13 cellular contexts compared by ENCODE assay signal in the genomic region with DNA sequence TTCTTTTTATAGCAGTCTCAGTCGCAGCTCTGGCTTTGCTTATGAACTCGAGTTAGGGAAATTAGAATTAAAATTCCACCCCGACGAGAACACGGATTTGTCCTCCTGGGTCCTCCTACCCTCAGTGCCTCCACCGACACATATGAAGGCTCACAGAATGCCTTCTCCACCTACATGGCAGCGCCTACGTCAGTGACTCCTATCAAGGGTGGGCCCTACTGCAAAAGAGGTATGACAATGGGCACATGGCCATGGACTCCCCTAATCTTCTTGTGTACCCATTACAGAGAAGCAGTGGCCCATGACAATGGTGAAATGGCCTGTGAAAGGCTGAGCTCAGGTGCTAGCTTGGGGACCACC.
DNase-seq lines count a peak whose midpoint lies in the region; ATAC-seq and TF ChIP-seq lines count a peak whose summit lies in the region.
"Had no signal": no experiment of that assay in that cellular context is flagged by ENCODE, and none has a peak within 500 bp of the region (broad histone marks: within the 10 kb centered on the region; RNA-seq: fewer than 3 reads in every experiment).

No MANE protein-coding gene starts in this region.

- H3K36me3 ChIP-seq in left ventricle myocardium inferior, result no peaks in the 10 kb centered on the region
- no peaks in the 10 kb centered on the region for H3K36me3 ChIP-seq in adrenal gland (replicated peaks in 1 of 2)
- no peaks in the 10 kb centered on the region for H3K36me3 ChIP-seq in osteoblast (ENCODE audit: insufficient read depth, low read length)
- no peaks in the 10 kb centered on the region for H3K36me3 ChIP-seq in upper lobe of left lung
- H3K36me3 ChIP-seq: pancreas, SJCRH30 had no signal

- H3K4me1 ChIP-seq in left ventricle myocardium inferior, result peaks cover 54% of the 10 kb centered on the region
- peaks cover 4 to 35% of the 10 kb centered on the region in 2 donors for H3K4me1 ChIP-seq in adrenal gland (replicated peaks in 1 of 2)
- peaks cover 42% of the 10 kb centered on the region for H3K4me1 ChIP-seq in osteoblast (ENCODE audit: insufficient read depth, low read length)
- H3K4me1 ChIP-seq in upper lobe of left lung, result peaks cover 38 to 55% (median 41%) of the 10 kb centered on the region in 4 donors
- H3K4me1 ChIP-seq: pancreas, SJCRH30 had no signal

- H3K4me3 Mint-ChIP-seq in activated CD4-positive, alpha-beta T cell treated with anti-CD3 and anti-CD28 coated beads, Interleukin-2, amount 10 ng/mL, durations not matched to agents 7 days and 5 days, result no peak overlapping the region
- H3K4me3 Mint-ChIP-seq: activated T-helper 17 cell treated with anti-CD3 and anti-CD28 coated beads, Interleukin-2, amount 50 U/mL, for 72 hours had no signal

- no peak overlapping the region for H2AFZ ChIP-seq in osteoblast (ENCODE audit: low read length)

- H3K9me3 ChIP-seq in left ventricle myocardium inferior (replicated peaks) (no peaks in the 10 kb centered on the region), adrenal gland (replicated peaks in 1 of 3) (no peaks in the 10 kb centered on the region), osteoblast (ENCODE audit: low read depth, low read length) (no peaks in the 10 kb centered on the region), upper lobe of left lung (no peaks in the 10 kb centered on the region)
- H3K9me3 ChIP-seq: pancreas, SJCRH30 had no signal

- H3K4me3 ChIP-seq in left ventricle myocardium inferior (no peak overlapping the region), adrenal gland (no peak overlapping the region), osteoblast (ENCODE audit: insufficient read depth, low read length) (no peak overlapping the region), upper lobe of left lung (no peak overlapping the region)
- H3K4me3 ChIP-seq: pancreas, SJCRH30 had no signal

- H3K27ac ChIP-seq in left ventricle myocardium inferior (replicated peaks) (peak overlapping the region; percentile 64), adrenal gland (peak overlapping the region in 4 of 5 donors; percentile 3 to 85 (median 47)), osteoblast (ENCODE audit: low read depth, low read length) (no peak overlapping the region), upper lobe of left lung (peak overlapping the region; percentile 38 to 76 (median 48))
- H3K27ac ChIP-seq: pancreas, SJCRH30 had no signal

- TF ChIP-seq CTCF in left ventricle myocardium inferior (IDR thresholded peaks at IDR 0.05; ENCODE audit: borderline replicate concordance), result no peak
- TF ChIP-seq CTCF in adrenal gland (IDR thresholded peaks at IDR 0.05), result no peak
- no peak for TF ChIP-seq CTCF in osteoblast (IDR thresholded peaks at IDR 0.05; ENCODE audit: extremely low read depth, low read depth, low read length)
- no peak for TF ChIP-seq CTCF in upper lobe of left lung (IDR thresholded peaks at IDR 0.05)

- no peaks in the 10 kb centered on the region for H3K79me2 ChIP-seq in osteoblast (ENCODE audit: insufficient read depth, low read length)

- CTCF ChIA-PET in activated CD4-positive, alpha-beta T cell treated with anti-CD3 and anti-CD28 coated beads, Interleukin-2, amount 10 ng/mL, durations not matched to agents 7 days and 5 days (lab: Charles Lee), result interaction anchor here (1.3 to 1.6 kb wide), 2 partner anchors 11 to 242 kb away, joined by 3 read pairs; no protein-coding TSS in a partner anchor

- H3K36me3 Mint-ChIP-seq in activated CD4-positive, alpha-beta T cell treated with anti-CD3 and anti-CD28 coated beads, Interleukin-2, amount 10 ng/mL, durations not matched to agents 7 days and 5 days (ENCODE audit: low read depth), result no peaks in the 10 kb centered on the region

- 58 to 71% (median 64%) methylated on average over 8 of the region's 8 CpGs for WGBS in adrenal gland, 4 donors
- WGBS in upper lobe of left lung, 2 donors, result 59 to 65% methylated on average over 8 of the region's 8 CpGs

- no peak for TF ChIP-seq POLR2A in adrenal gland (IDR thresholded peaks at IDR 0.05)
- TF ChIP-seq POLR2A in upper lobe of left lung (IDR thresholded peaks at IDR 0.05), result peak in 1 of 4 donors; percentile 7

- POLR2A ChIA-PET in activated CD4-positive, alpha-beta T cell treated with anti-CD3 and anti-CD28 coated beads, Interleukin-2, amount 10 ng/mL, durations not matched to agents 7 days and 5 days (lab: Charles Lee), result no interaction called here

- intact Hi-C loops in left ventricle myocardium inferior (cut with micrococcal nuclease), result no loop called here
- intact Hi-C loops in left cardiac atrium (cut with DNase I), result no loop called here
- intact Hi-C loops in adrenal gland (cut with DNase I), result no loop called here

- ATAC-seq in left cardiac atrium (no peak), upper lobe of left lung (ENCODE audit: low FRiP score in 2 of 2) (no peak)

- H3K27me3 ChIP-seq in left ventricle myocardium inferior (ENCODE audit: low read depth) (no peaks in the 10 kb centered on the region), adrenal gland (no peaks in the 10 kb centered on the region), osteoblast (ENCODE audit: insufficient read depth, low read length) (no peaks in the 10 kb centered on the region), upper lobe of left lung (no peaks in the 10 kb centered on the region)
- H3K27me3 ChIP-seq: pancreas had no signal

- no peaks in the 10 kb centered on the region for H4K20me1 ChIP-seq in osteoblast (ENCODE audit: insufficient read depth, low read length)

- H3K4me1 Mint-ChIP-seq in activated CD4-positive, alpha-beta T cell treated with anti-CD3 and anti-CD28 coated beads, Interleukin-2, amount 10 ng/mL, durations not matched to agents 7 days and 5 days, result peaks cover 12% of the 10 kb centered on the region

- H3K4me2 ChIP-seq in osteoblast (ENCODE audit: insufficient read depth, low read length), result no peak overlapping the region

- no peak overlapping the region for H3K27ac Mint-ChIP-seq in activated CD4-positive, alpha-beta T cell treated with anti-CD3 and anti-CD28 coated beads, Interleukin-2, amount 10 ng/mL, durations not matched to agents 7 days and 5 days
- H3K27ac Mint-ChIP-seq: activated T-helper 17 cell treated with anti-CD3 and anti-CD28 coated beads, Interleukin-2, amount 50 U/mL, for 72 hours had no signal

- peaks cover 31% of the 10 kb centered on the region for H3K27me3 Mint-ChIP-seq in activated CD4-positive, alpha-beta T cell treated with anti-CD3 and anti-CD28 coated beads, Interleukin-2, amount 10 ng/mL, durations not matched to agents 7 days and 5 days

- H3K9me3 Mint-ChIP-seq in activated CD4-positive, alpha-beta T cell treated with anti-CD3 and anti-CD28 coated beads, Interleukin-2, amount 10 ng/mL, durations not matched to agents 7 days and 5 days, result no peaks in the 10 kb centered on the region
- H3K9me3 Mint-ChIP-seq: activated T-helper 17 cell treated with anti-CD3 and anti-CD28 coated beads, Interleukin-2, amount 50 U/mL, for 72 hours had no signal

- TF ChIP-seq EP300 in upper lobe of left lung (IDR thresholded peaks at IDR 0.05), result no peak

- DNase-seq in left ventricle myocardium inferior (no peak), left cardiac atrium (no peak), adrenal gland (no peak), osteoblast (ENCODE audit: insufficient read length, low spot score, missing footprints) (peak; percentile 35), upper lobe of left lung (no peak), superior temporal gyrus (ENCODE audit: extremely low spot score) (no peak)
- no peak for DNase-seq in activated CD4-positive, alpha-beta T cell treated with anti-CD3 and anti-CD28 coated beads, Interleukin-2, amount 10 ng/mL, durations not matched to agents 7 days and 5 days
- no peak for DNase-seq in stimulated activated CD4-positive, alpha-beta T cell treated with anti-CD3 and anti-CD28 coated beads, Interleukin-15, amount 100 ng/mL, for 24 hours
- DNase-seq: NCI-H1930, T-helper 9 cell had no signal
